ENCODE assay signal across 20 cellular contexts in genomic region chr7:102436123-102436522, GRCh38. TPM values are rescaled to one million over a fixed set of nuclear protein-coding genes. Genes with fewer than 3 reads are reported as not detected.
DNase-seq lines count a peak whose midpoint lies in the region; ATAC-seq and TF ChIP-seq lines count a peak whose summit lies in the region.
"Had no signal": no experiment of that assay in that cellular context is flagged by ENCODE, and none has a peak within 500 bp of the region (broad histone marks: within the 10 kb centered on the region; RNA-seq: fewer than 3 reads in every experiment).

No MANE protein-coding gene starts in this region.

- H3K27me3 Mint-ChIP-seq in activated naive CD4-positive, alpha-beta T cell treated with anti-CD3 and anti-CD28 coated beads for 36 hours (ENCODE audit: low read depth) = no peaks in the 10 kb centered on the region
- H3K27me3 Mint-ChIP-seq in endothelial cell (ENCODE audit: unreplicated experiment) = peaks cover 7% of the 10 kb centered on the region
- no peaks in the 10 kb centered on the region for H3K27me3 Mint-ChIP-seq in stimulated activated memory B cell treated with anti-CD40 and anti-IgM and Interleukin-4, amounts not matched to agents 10 μg/mL and 1 μg/mL and 100 μg/mL, for 72 hours

- in situ Hi-C loops in Panc1 (cut with HindIII; ENCODE audit: low pct_unique_long_range_greater_than_20kb, low sequenced_read_pairs) = no loop called here

- H3K4me1 ChIP-seq in Panc1 (ENCODE audit: control insufficient read depth, insufficient read depth, low read length) = peaks cover 36% of the 10 kb centered on the region
- peaks cover 2% of the 10 kb centered on the region for H3K4me1 ChIP-seq in right cardiac atrium (ENCODE audit: control insufficient read depth, insufficient read depth, low read length)

- DNase-seq in activated naive CD4-positive, alpha-beta T cell treated with anti-CD3 and anti-CD28 coated beads, Interleukin-2, amount 50 U/mL, for 72 hours (ENCODE audit: low spot score in 2 of 2) = no peak
- no peak for DNase-seq in activated naive CD4-positive, alpha-beta T cell treated with anti-CD3 and anti-CD28 coated beads for 36 hours
- DNase-seq in Panc1 (ENCODE audit: low read depth, low spot score) (no peak), endothelial cell (ENCODE audit: low spot score) (no peak), substantia nigra (lab: John Stamatoyannopoulos, UW) (no peak), right cardiac atrium (no peak), WERI-Rb-1 (no peak)
- DNase-seq: activated effector memory CD4-positive, alpha-beta T cell treated with anti-CD3 and anti-CD28 coated beads, Interleukin-2, amount 50 U/mL, for 16 hours; CD8-positive, alpha-beta T cell; DMS79; effector CD8-positive, alpha-beta T cell; glutamatergic neuron; midbrain; NCI-H1930; NCI-H446; occipital lobe; retina; tibial artery had no signal

- TSS peak; percentile 64 for BruUV-seq in Panc1 (replicated peaks; lab: Mats Ljungman, UMichigan)

- H3K27me3 ChIP-seq in Panc1 (ENCODE audit: control insufficient read depth, insufficient read depth, low read length) (no peaks in the 10 kb centered on the region), right cardiac atrium (ENCODE audit: control insufficient read depth, insufficient read depth) (no peaks in the 10 kb centered on the region), WERI-Rb-1 (ENCODE audit: insufficient read depth, low read depth, severe bottlenecking) (no peaks in the 10 kb centered on the region)
- H3K27me3 ChIP-seq: tibial artery had no signal

- peaks cover 0 to 8% of the 10 kb centered on the region in 2 donors for H3K36me3 Mint-ChIP-seq in activated naive CD4-positive, alpha-beta T cell treated with anti-CD3 and anti-CD28 coated beads, Interleukin-2, amount 50 U/mL, for 72 hours
- H3K36me3 Mint-ChIP-seq in activated naive CD4-positive, alpha-beta T cell treated with anti-CD3 and anti-CD28 coated beads for 36 hours (ENCODE audit: low read depth) = peaks cover 3% of the 10 kb centered on the region
- H3K36me3 Mint-ChIP-seq in endothelial cell (ENCODE audit: low read depth, unreplicated experiment) = peaks cover 5% of the 10 kb centered on the region
- H3K36me3 Mint-ChIP-seq in stimulated activated memory B cell treated with anti-CD40 and anti-IgM and Interleukin-4, amounts not matched to agents 10 μg/mL and 1 μg/mL and 100 μg/mL, for 72 hours = peaks cover 42% of the 10 kb centered on the region

- H3K9me3 Mint-ChIP-seq in activated naive CD4-positive, alpha-beta T cell treated with anti-CD3 and anti-CD28 coated beads, Interleukin-2, amount 50 U/mL, for 72 hours = no peaks in the 10 kb centered on the region
- H3K9me3 Mint-ChIP-seq in activated naive CD4-positive, alpha-beta T cell treated with anti-CD3 and anti-CD28 coated beads for 36 hours = no peaks in the 10 kb centered on the region
- H3K9me3 Mint-ChIP-seq in endothelial cell (ENCODE audit: unreplicated experiment) = no peaks in the 10 kb centered on the region
- H3K9me3 Mint-ChIP-seq in stimulated activated memory B cell treated with anti-CD40 and anti-IgM and Interleukin-4, amounts not matched to agents 10 μg/mL and 1 μg/mL and 100 μg/mL, for 72 hours = no peaks in the 10 kb centered on the region
- H3K9me3 Mint-ChIP-seq: CD8-positive, alpha-beta T cell had no signal

- no peaks in the 10 kb centered on the region for H3K9me3 ChIP-seq in Panc1 (ENCODE audit: control insufficient read depth, insufficient read depth, low read depth, low read length)
- H3K9me3 ChIP-seq in right cardiac atrium (ENCODE audit: control insufficient read depth, low read length) = no peaks in the 10 kb centered on the region
- no peaks in the 10 kb centered on the region for H3K9me3 ChIP-seq in WERI-Rb-1 (ENCODE audit: severe bottlenecking)
- H3K9me3 ChIP-seq: HAP-1, tibial artery had no signal

- CTCF ChIA-PET in activated naive CD4-positive, alpha-beta T cell treated with anti-CD3 and anti-CD28 coated beads for 36 hours (lab: Charles Lee) = interaction anchor here (1.4 to 2.3 kb wide), 2 partner anchors 24 to 31 kb away, joined by 5 to 9 read pairs; no protein-coding TSS in a partner anchor
- CTCF ChIA-PET in Panc1 (lab: Charles Lee) = no interaction called here

- POLR2A ChIA-PET in Panc1 (lab: Charles Lee) = no interaction called here

- H3K4me3 ChIP-seq in Panc1 (ENCODE audit: low read depth in 2 of 2, low read length in 2 of 2) (no peak overlapping the region), right cardiac atrium (ENCODE audit: low read length) (no peak overlapping the region), WERI-Rb-1 (ENCODE audit: low read depth, low read length) (no peak overlapping the region)
- H3K4me3 ChIP-seq: HAP-1, tibial artery had no signal

- WGBS in right cardiac atrium = 94% methylated on average over 10 of the region's 10 CpGs

- H3K4me3 Mint-ChIP-seq in activated naive CD4-positive, alpha-beta T cell treated with anti-CD3 and anti-CD28 coated beads for 36 hours = no peak overlapping the region
- peak overlapping the region; percentile 12 for H3K4me3 Mint-ChIP-seq in endothelial cell (ENCODE audit: unreplicated experiment)
- peak overlapping the region; percentile 97 for H3K4me3 Mint-ChIP-seq in stimulated activated memory B cell treated with anti-CD40 and anti-IgM and Interleukin-4, amounts not matched to agents 10 μg/mL and 1 μg/mL and 100 μg/mL, for 72 hours
- H3K4me3 Mint-ChIP-seq: CD8-positive, alpha-beta T cell had no signal

- peak overlapping the region; percentile 29 to 50 for H3K27ac Mint-ChIP-seq in activated naive CD4-positive, alpha-beta T cell treated with anti-CD3 and anti-CD28 coated beads, Interleukin-2, amount 50 U/mL, for 72 hours
- no peak overlapping the region for H3K27ac Mint-ChIP-seq in activated naive CD4-positive, alpha-beta T cell treated with anti-CD3 and anti-CD28 coated beads for 36 hours
- H3K27ac Mint-ChIP-seq in endothelial cell (ENCODE audit: unreplicated experiment) = no peak overlapping the region
- H3K27ac Mint-ChIP-seq in stimulated activated memory B cell treated with anti-CD40 and anti-IgM and Interleukin-4, amounts not matched to agents 10 μg/mL and 1 μg/mL and 100 μg/mL, for 72 hours = peak overlapping the region; percentile 100

- H3K4me1 Mint-ChIP-seq in activated naive CD4-positive, alpha-beta T cell treated with anti-CD3 and anti-CD28 coated beads for 36 hours (ENCODE audit: low read depth) = peaks cover 27% of the 10 kb centered on the region
- peaks cover 7% of the 10 kb centered on the region for H3K4me1 Mint-ChIP-seq in endothelial cell (ENCODE audit: unreplicated experiment)
- peaks cover 52% of the 10 kb centered on the region for H3K4me1 Mint-ChIP-seq in stimulated activated memory B cell treated with anti-CD40 and anti-IgM and Interleukin-4, amounts not matched to agents 10 μg/mL and 1 μg/mL and 100 μg/mL, for 72 hours

- ATAC-seq in activated naive CD4-positive, alpha-beta T cell treated with anti-CD3 and anti-CD28 coated beads, Interleukin-2, amount 50 U/mL, for 72 hours = no peak
- ATAC-seq in Panc1 = no peak
- ATAC-seq in stimulated activated memory B cell treated with anti-CD40 and anti-IgM and Interleukin-4, amounts not matched to agents 10 μg/mL and 1 μg/mL and 100 μg/mL, for 72 hours = no peak
- ATAC-seq in right cardiac atrium = no peak
- ATAC-seq: CD8-positive, alpha-beta T cell had no signal

- TF ChIP-seq CTCF in Panc1 (IDR thresholded peaks at IDR 0.05) (no peak), endothelial cell (IDR thresholded peaks at IDR 0.05; ENCODE audit: unreplicated experiment) (no peak), WERI-Rb-1 (IDR thresholded peaks at IDR 0.05; ENCODE audit: low read depth, low read length) (no peak)

- intact Hi-C loops in activated naive CD4-positive, alpha-beta T cell treated with anti-CD3 and anti-CD28 coated beads for 36 hours (cut with micrococcal nuclease) = loop anchor here (10.0 kb wide), 1 partner anchor 909 kb away; the partner anchor contains the start of genes DNAJC2 and PSMC2
- intact Hi-C loops in Panc1 (cut with micrococcal nuclease; ENCODE audit: unreplicated experiment) = no loop called here
- intact Hi-C loops in right cardiac atrium (cut with DNase I) = no loop called here

- H3K36me3 ChIP-seq in Panc1 (ENCODE audit: control insufficient read depth, insufficient read depth, low read length) (no peaks in the 10 kb centered on the region), WERI-Rb-1 (peaks cover 36% of the 10 kb centered on the region)
- H3K36me3 ChIP-seq: tibial artery had no signal

- no peak overlapping the region for H3K27ac ChIP-seq in Panc1 (ENCODE audit: low read length)
- no peak overlapping the region for H3K27ac ChIP-seq in substantia nigra (ENCODE audit: low read depth, low read length, poor library complexity, severe bottlenecking)
- no peak overlapping the region for H3K27ac ChIP-seq in right cardiac atrium (ENCODE audit: low read length)
- H3K27ac ChIP-seq in WERI-Rb-1 = no peak overlapping the region; the same call in 1 of the 2 replicates
- H3K27ac ChIP-seq: tibial artery had no signal

RNA-seq across cellular contexts. Expression of gene ORAI2, which starts 2.7 kb away (rescaled TPM):
- total RNA-seq in activated naive CD4-positive, alpha-beta T cell treated with anti-CD3 and anti-CD28 coated beads, Interleukin-2, amount 50 U/mL, for 72 hours = 10 to 100 TPM; 25.8 to 26.7 TPM
- total RNA-seq in activated naive CD4-positive, alpha-beta T cell treated with anti-CD3 and anti-CD28 coated beads for 36 hours = 10 to 100 TPM; 15.4 to 16.4 TPM
- total RNA-seq in Panc1 (2021; ENCODE audit: unreplicated experiment) (76.9 TPM), endothelial cell (ENCODE audit: unreplicated experiment) (39.3 TPM), right cardiac atrium (1 to 10 TPM; 3.6 to 7.4 (median 4.8) TPM)
- polyA plus RNA-seq in Panc1 (2012; ENCODE audit: insufficient read length) = 96.0 TPM
- polyA plus RNA-seq in right cardiac atrium = 2.9 TPM

RNA-seq across cellular contexts. Expression of gene ALKBH4, which starts 28.5 kb away (rescaled TPM):
- total RNA-seq in activated naive CD4-positive, alpha-beta T cell treated with anti-CD3 and anti-CD28 coated beads, Interleukin-2, amount 50 U/mL, for 72 hours = 1 to 10 TPM; 8.2 to 9.3 TPM
- total RNA-seq in activated naive CD4-positive, alpha-beta T cell treated with anti-CD3 and anti-CD28 coated beads for 36 hours = 1 to 10 TPM; 5.7 to 6.4 TPM
- total RNA-seq in Panc1 (2021; ENCODE audit: unreplicated experiment) (19.0 TPM), endothelial cell (ENCODE audit: unreplicated experiment) (11.5 TPM), right cardiac atrium (1 to 10 TPM; 7.6 to 9.2 (median 8.3) TPM)
- 21.7 TPM for polyA plus RNA-seq in Panc1 (2012; ENCODE audit: insufficient read length)
- polyA plus RNA-seq in right cardiac atrium = 7.3 TPM

RNA-seq across cellular contexts. Expression of gene LRWD1, which starts 28.7 kb away (rescaled TPM):
- 10 to 100 TPM; 11.6 to 12.5 TPM for total RNA-seq in activated naive CD4-positive, alpha-beta T cell treated with anti-CD3 and anti-CD28 coated beads, Interleukin-2, amount 50 U/mL, for 72 hours
- total RNA-seq in activated naive CD4-positive, alpha-beta T cell treated with anti-CD3 and anti-CD28 coated beads for 36 hours = 10 to 100 TPM in 1 of 2 experiments, 1 to 10 TPM in 1; 9.4 to 11.0 TPM
- total RNA-seq in Panc1 (2021; ENCODE audit: unreplicated experiment) (55.8 TPM), endothelial cell (ENCODE audit: unreplicated experiment) (30.3 TPM), right cardiac atrium (10 to 100 TPM in 3 of 4 donors, 1 to 10 TPM in 1; 9.7 to 14.2 (median 11.0) TPM)
- 96.8 TPM for polyA plus RNA-seq in Panc1 (2012; ENCODE audit: insufficient read length)
- polyA plus RNA-seq in right cardiac atrium = 8.5 TPM

RNA-seq across cellular contexts. Expression of gene PRKRIP1, which starts 40.0 kb away (rescaled TPM):
- 10 to 100 TPM; 22.9 to 42.3 TPM for total RNA-seq in activated naive CD4-positive, alpha-beta T cell treated with anti-CD3 and anti-CD28 coated beads, Interleukin-2, amount 50 U/mL, for 72 hours
- total RNA-seq in activated naive CD4-positive, alpha-beta T cell treated with anti-CD3 and anti-CD28 coated beads for 36 hours = 10 to 100 TPM; 17.8 to 18.5 TPM
- 24.9 TPM for total RNA-seq in Panc1 (2021; ENCODE audit: unreplicated experiment)
- polyA plus RNA-seq in Panc1 (2012; ENCODE audit: insufficient read length) = 26.7 TPM
- total RNA-seq in endothelial cell (ENCODE audit: unreplicated experiment) = 41.3 TPM
- total RNA-seq in right cardiac atrium = 10 to 100 TPM; 14.6 to 20.5 (median 15.3) TPM
- polyA plus RNA-seq in right cardiac atrium = 17.7 TPM

RNA-seq across cellular contexts. Expression of gene POLR2J, which starts 42.6 kb away (rescaled TPM):
- 10 to 100 TPM; 56.9 to 79.6 TPM for total RNA-seq in activated naive CD4-positive, alpha-beta T cell treated with anti-CD3 and anti-CD28 coated beads, Interleukin-2, amount 50 U/mL, for 72 hours
- total RNA-seq in activated naive CD4-positive, alpha-beta T cell treated with anti-CD3 and anti-CD28 coated beads for 36 hours = 10 to 100 TPM; 43.9 to 47.1 TPM
- total RNA-seq in Panc1 (2021; ENCODE audit: unreplicated experiment) (69.4 TPM), endothelial cell (ENCODE audit: unreplicated experiment) (48.1 TPM), right cardiac atrium (10 to 100 TPM; 51.0 to 63.0 (median 58.8) TPM)
- polyA plus RNA-seq in Panc1 (2012; ENCODE audit: insufficient read length) = 81.8 TPM
- polyA plus RNA-seq in right cardiac atrium = 176 TPM

Comparison
In these comparisons a context has a peak if more than half of its experiments do, and no peak if none do; other contexts are left out.
1. H3K27ac Mint-ChIP-seq: peak in activated naive CD4-positive, alpha-beta T cell treated with anti-CD3 and anti-CD28 coated beads, Interleukin-2, amount 50 U/mL, for 72 hours (2 of 2) and stimulated activated memory B cell treated with anti-CD40 and anti-IgM and Interleukin-4, amounts not matched to agents 10 μg/mL and 1 μg/mL and 100 μg/mL, for 72 hours (single experiment); none in activated naive CD4-positive, alpha-beta T cell treated with anti-CD3 and anti-CD28 coated beads for 36 hours (single experiment) and endothelial cell (single experiment).